1 cellular context compared by ENCODE assay signal in the genomic region with DNA sequence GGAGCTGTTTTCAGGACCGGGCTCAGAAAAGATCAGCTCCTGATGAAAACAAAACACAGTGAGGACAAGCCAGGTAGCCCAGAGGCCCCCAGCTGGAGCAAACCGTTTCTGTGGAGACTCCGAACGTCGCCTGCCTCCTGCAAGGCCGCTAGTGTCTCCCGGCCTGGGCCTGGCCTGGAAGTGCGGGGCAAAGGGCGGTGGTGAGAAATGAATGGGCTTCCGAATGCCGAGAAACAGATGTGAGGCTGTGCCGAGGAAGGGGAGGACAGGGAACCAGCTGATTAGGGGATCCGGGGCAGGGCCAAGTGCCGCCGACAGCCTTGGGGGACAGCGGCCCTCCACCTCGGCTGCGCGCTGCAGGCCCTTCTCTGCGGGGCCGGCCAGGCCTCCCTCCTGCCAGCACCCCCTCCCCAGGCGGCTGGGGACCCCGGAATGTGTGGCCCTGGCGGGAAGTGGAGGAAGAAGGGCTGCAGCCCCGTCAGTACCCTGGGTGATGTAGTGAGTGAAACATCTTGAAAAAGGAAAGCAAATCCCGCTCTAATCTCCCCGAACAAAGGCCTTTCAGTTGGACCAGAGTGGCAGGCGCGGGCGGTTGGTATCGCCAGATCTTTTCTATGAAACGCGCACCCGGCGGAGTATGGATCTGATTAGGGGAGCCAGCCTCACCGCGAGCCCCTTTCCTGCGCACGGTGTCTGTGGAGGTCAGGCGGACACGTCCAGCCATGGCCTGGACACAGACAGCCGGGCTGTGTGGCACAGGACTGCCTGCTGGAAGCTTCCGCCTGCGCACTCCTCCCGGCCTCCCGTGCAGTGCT.
TF ChIP-seq lines count a peak whose summit lies in the region.

No MANE protein-coding gene starts in this region.

TF ChIP-seq in HepG2, 621 proteins besides CTCF, POLR2A, EP300 and RAD21 (continued from another document):
- TF ChIP-seq, protein P1, sequence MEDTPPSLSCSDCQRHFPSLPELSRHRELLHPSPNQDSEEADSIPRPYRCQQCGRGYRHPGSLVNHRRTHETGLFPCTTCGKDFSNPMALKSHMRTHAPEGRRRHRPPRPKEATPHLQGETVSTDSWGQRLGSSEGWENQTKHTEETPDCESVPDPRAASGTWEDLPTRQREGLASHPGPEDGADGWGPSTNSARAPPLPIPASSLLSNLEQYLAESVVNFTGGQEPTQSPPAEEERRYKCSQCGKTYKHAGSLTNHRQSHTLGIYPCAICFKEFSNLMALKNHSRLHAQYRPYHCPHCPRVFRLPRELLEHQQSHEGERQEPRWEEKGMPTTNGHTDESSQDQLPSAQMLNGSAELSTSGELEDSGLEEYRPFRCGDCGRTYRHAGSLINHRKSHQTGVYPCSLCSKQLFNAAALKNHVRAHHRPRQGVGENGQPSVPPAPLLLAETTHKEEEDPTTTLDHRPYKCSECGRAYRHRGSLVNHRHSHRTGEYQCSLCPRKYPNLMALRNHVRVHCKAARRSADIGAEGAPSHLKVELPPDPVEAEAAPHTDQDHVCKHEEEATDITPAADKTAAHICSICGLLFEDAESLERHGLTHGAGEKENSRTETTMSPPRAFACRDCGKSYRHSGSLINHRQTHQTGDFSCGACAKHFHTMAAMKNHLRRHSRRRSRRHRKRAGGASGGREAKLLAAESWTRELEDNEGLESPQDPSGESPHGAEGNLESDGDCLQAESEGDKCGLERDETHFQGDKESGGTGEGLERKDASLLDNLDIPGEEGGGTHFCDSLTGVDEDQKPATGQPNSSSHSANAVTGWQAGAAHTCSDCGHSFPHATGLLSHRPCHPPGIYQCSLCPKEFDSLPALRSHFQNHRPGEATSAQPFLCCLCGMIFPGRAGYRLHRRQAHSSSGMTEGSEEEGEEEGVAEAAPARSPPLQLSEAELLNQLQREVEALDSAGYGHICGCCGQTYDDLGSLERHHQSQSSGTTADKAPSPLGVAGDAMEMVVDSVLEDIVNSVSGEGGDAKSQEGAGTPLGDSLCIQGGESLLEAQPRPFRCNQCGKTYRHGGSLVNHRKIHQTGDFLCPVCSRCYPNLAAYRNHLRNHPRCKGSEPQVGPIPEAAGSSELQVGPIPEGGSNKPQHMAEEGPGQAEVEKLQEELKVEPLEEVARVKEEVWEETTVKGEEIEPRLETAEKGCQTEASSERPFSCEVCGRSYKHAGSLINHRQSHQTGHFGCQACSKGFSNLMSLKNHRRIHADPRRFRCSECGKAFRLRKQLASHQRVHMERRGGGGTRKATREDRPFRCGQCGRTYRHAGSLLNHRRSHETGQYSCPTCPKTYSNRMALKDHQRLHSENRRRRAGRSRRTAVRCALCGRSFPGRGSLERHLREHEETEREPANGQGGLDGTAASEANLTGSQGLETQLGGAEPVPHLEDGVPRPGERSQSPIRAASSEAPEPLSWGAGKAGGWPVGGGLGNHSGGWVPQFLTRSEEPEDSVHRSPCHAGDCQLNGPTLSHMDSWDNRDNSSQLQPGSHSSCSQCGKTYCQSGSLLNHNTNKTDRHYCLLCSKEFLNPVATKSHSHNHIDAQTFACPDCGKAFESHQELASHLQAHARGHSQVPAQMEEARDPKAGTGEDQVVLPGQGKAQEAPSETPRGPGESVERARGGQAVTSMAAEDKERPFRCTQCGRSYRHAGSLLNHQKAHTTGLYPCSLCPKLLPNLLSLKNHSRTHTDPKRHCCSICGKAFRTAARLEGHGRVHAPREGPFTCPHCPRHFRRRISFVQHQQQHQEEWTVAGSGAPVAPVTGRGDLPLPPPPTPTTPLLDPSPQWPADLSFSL (CRISPR knock-in tag; IDR thresholded peaks at IDR 0.05), result no peak
- TF ChIP-seq ZNF629 (CRISPR knock-in tag; conservative IDR thresholded peaks at IDR 0.05), result peak; percentile 70
- TF ChIP-seq CENPT (CRISPR knock-in tag; IDR thresholded peaks at IDR 0.05; ENCODE audit: low read depth), result no peak
- no peak for TF ChIP-seq TBX2 (CRISPR knock-in tag; IDR thresholded peaks at IDR 0.05; ENCODE audit: borderline replicate concordance)
- peak; percentile 37 for TF ChIP-seq HNF4A (CRISPR knock-in tag; IDR thresholded peaks at IDR 0.05)
- no peak for TF ChIP-seq ZNF652 (CRISPR knock-in tag; IDR thresholded peaks at IDR 0.05; ENCODE audit: borderline replicate concordance, low read depth)
- no peak for TF ChIP-seq TSC22D2 (CRISPR knock-in tag; IDR thresholded peaks at IDR 0.05; ENCODE audit: borderline replicate concordance)
- no peak for TF ChIP-seq ZNF431 (CRISPR knock-in tag; IDR thresholded peaks at IDR 0.05; ENCODE audit: borderline replicate concordance, low read depth)
- TF ChIP-seq, protein P2, sequence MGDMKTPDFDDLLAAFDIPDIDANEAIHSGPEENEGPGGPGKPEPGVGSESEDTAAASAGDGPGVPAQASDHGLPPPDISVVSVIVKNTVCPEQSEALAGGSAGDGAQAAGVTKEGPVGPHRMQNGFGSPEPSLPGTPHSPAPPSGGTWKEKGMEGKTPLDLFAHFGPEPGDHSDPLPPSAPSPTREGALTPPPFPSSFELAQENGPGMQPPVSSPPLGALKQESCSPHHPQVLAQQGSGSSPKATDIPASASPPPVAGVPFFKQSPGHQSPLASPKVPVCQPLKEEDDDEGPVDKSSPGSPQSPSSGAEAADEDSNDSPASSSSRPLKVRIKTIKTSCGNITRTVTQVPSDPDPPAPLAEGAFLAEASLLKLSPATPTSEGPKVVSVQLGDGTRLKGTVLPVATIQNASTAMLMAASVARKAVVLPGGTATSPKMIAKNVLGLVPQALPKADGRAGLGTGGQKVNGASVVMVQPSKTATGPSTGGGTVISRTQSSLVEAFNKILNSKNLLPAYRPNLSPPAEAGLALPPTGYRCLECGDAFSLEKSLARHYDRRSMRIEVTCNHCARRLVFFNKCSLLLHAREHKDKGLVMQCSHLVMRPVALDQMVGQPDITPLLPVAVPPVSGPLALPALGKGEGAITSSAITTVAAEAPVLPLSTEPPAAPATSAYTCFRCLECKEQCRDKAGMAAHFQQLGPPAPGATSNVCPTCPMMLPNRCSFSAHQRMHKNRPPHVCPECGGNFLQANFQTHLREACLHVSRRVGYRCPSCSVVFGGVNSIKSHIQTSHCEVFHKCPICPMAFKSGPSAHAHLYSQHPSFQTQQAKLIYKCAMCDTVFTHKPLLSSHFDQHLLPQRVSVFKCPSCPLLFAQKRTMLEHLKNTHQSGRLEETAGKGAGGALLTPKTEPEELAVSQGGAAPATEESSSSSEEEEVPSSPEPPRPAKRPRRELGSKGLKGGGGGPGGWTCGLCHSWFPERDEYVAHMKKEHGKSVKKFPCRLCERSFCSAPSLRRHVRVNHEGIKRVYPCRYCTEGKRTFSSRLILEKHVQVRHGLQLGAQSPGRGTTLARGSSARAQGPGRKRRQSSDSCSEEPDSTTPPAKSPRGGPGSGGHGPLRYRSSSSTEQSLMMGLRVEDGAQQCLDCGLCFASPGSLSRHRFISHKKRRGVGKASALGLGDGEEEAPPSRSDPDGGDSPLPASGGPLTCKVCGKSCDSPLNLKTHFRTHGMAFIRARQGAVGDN (CRISPR knock-in tag; IDR thresholded peaks at IDR 0.05), result peak; percentile 74
- TF ChIP-seq ZNF501 (CRISPR knock-in tag; IDR thresholded peaks at IDR 0.05), result peak; percentile 24; the same call in 1 of the 2 replicates
- TF ChIP-seq ZNF558 (CRISPR knock-in tag; IDR thresholded peaks at IDR 0.05; ENCODE audit: borderline replicate concordance), result no peak
- TF ChIP-seq HNF4G (IDR thresholded peaks at IDR 0.05; ENCODE audit: borderline replicate concordance, low read depth, low read length), result peak; percentile 51; the same call in 1 of the 2 replicates
- no peak for TF ChIP-seq HNF4G (CRISPR knock-in tag; IDR thresholded peaks at IDR 0.05; ENCODE audit: borderline replicate concordance, low read depth)
- TF ChIP-seq PHF8 (CRISPR knock-in tag; IDR thresholded peaks at IDR 0.05), result peak; percentile 36; the same call in 1 of the 2 replicates
- 0 out of 2 replicates have a peak, but pooled peaks have one; percentile 30 for TF ChIP-seq ZNF564 (CRISPR knock-in tag; IDR thresholded peaks at IDR 0.05)
- peak; percentile 23; the same call in 1 of the 2 replicates for TF ChIP-seq HOXA3 (CRISPR knock-in tag; IDR thresholded peaks at IDR 0.05)
- no peak for TF ChIP-seq ZNF720 (CRISPR knock-in tag; IDR thresholded peaks at IDR 0.05)
- TF ChIP-seq HDAC1 (CRISPR knock-in tag; IDR thresholded peaks at IDR 0.05), result 0 out of 2 replicates have a peak, but pooled peaks have one; percentile 45
